ENCODE assay signal across 11 cellular contexts in genomic region chr7:44071726-44072363, GRCh38. TPM values are rescaled to one million over a fixed set of nuclear protein-coding genes. Genes with fewer than 3 reads are reported as not detected.
DNase-seq lines count a peak whose midpoint lies in the region; ATAC-seq and TF ChIP-seq lines count a peak whose summit lies in the region.
"Had no signal": no experiment of that assay in that cellular context is flagged by ENCODE, and none has a peak within 500 bp of the region (broad histone marks: within the 10 kb centered on the region; RNA-seq: fewer than 3 reads in every experiment).

No MANE protein-coding gene starts in this region.

- H3K4me3 Mint-ChIP-seq in CD4-positive, alpha-beta T cell, result no peak overlapping the region
- H3K4me3 Mint-ChIP-seq in neural crest cell, result peak overlapping the region; percentile 73
- no peak overlapping the region for H3K4me3 Mint-ChIP-seq in activated T-helper 17 cell treated with anti-CD3 and anti-CD28 coated beads, Interleukin-2, amount 50 U/mL, for 72 hours
- H3K4me3 Mint-ChIP-seq: activated CD4-positive, alpha-beta memory T cell treated with anti-CD3 and anti-CD28 coated beads, Interleukin-2, amount 10 ng/mL, durations not matched to agents 7 days and 5 days; stimulated activated naive CD8-positive, alpha-beta T cell treated with anti-CD3 and anti-CD28 coated beads, Interleukin-15, Interleukin-2, amounts not matched to agents 100 ng/mL and 50 ng/mL, for 24 hours had no signal

- peaks cover 70% of the 10 kb centered on the region for H3F3A ChIP-seq in PC-9 (ENCODE audit: insufficient read depth, low read depth)

- peak overlapping the region; percentile 69; the same call in 1 of the 2 replicates for H3K4me2 ChIP-seq in PC-9

- no peaks in the 10 kb centered on the region for H3K27me3 ChIP-seq in CD4-positive, alpha-beta T cell (ENCODE audit: control insufficient read depth, insufficient read depth, low read length)
- no peaks in the 10 kb centered on the region for H3K27me3 ChIP-seq in PC-9 (ENCODE audit: insufficient read depth, low read depth)
- H3K27me3 ChIP-seq: SJSA1 had no signal

- no peaks in the 10 kb centered on the region for H3K9me2 ChIP-seq in PC-9 (ENCODE audit: insufficient read depth)

- peaks cover 49% of the 10 kb centered on the region for H3K36me3 Mint-ChIP-seq in CD4-positive, alpha-beta T cell (ENCODE audit: low read depth)
- peaks cover 3% of the 10 kb centered on the region for H3K36me3 Mint-ChIP-seq in neural crest cell (ENCODE audit: low read depth)
- peaks cover 50% of the 10 kb centered on the region for H3K36me3 Mint-ChIP-seq in activated T-helper 17 cell treated with anti-CD3 and anti-CD28 coated beads, Interleukin-2, amount 50 U/mL, for 72 hours (ENCODE audit: low read depth)

- no peak for ATAC-seq in CD4-positive, alpha-beta T cell (ENCODE audit: poor library complexity)
- no peak for ATAC-seq in activated T-helper 17 cell treated with anti-CD3 and anti-CD28 coated beads, Interleukin-2, amount 50 U/mL, for 72 hours (replicated peaks)
- ATAC-seq in GM18517 (IDR thresholded peaks at IDR 0.05; ENCODE audit: unreplicated experiment) (no peak), HG03135 (IDR thresholded peaks at IDR 0.05; ENCODE audit: unreplicated experiment) (no peak), HG03159 (IDR thresholded peaks at IDR 0.05; ENCODE audit: unreplicated experiment) (no peak)

- H2AFZ ChIP-seq in PC-9, result no peak overlapping the region

- no peaks in the 10 kb centered on the region for H3K27me3 Mint-ChIP-seq in CD4-positive, alpha-beta T cell
- H3K27me3 Mint-ChIP-seq in neural crest cell (ENCODE audit: low read depth), result peaks cover 11% of the 10 kb centered on the region
- H3K27me3 Mint-ChIP-seq in activated T-helper 17 cell treated with anti-CD3 and anti-CD28 coated beads, Interleukin-2, amount 50 U/mL, for 72 hours, result no peaks in the 10 kb centered on the region
- H3K27me3 Mint-ChIP-seq: activated CD4-positive, alpha-beta memory T cell treated with anti-CD3 and anti-CD28 coated beads, Interleukin-2, amount 10 ng/mL, durations not matched to agents 7 days and 5 days; stimulated activated naive CD8-positive, alpha-beta T cell treated with anti-CD3 and anti-CD28 coated beads, Interleukin-15, Interleukin-2, amounts not matched to agents 100 ng/mL and 50 ng/mL, for 24 hours had no signal

- no peaks in the 10 kb centered on the region for H3K9me3 Mint-ChIP-seq in CD4-positive, alpha-beta T cell
- H3K9me3 Mint-ChIP-seq in neural crest cell, result no peaks in the 10 kb centered on the region
- H3K9me3 Mint-ChIP-seq in activated T-helper 17 cell treated with anti-CD3 and anti-CD28 coated beads, Interleukin-2, amount 50 U/mL, for 72 hours, result no peaks in the 10 kb centered on the region
- H3K9me3 Mint-ChIP-seq: activated CD4-positive, alpha-beta memory T cell treated with anti-CD3 and anti-CD28 coated beads, Interleukin-2, amount 10 ng/mL, durations not matched to agents 7 days and 5 days; stimulated activated naive CD8-positive, alpha-beta T cell treated with anti-CD3 and anti-CD28 coated beads, Interleukin-15, Interleukin-2, amounts not matched to agents 100 ng/mL and 50 ng/mL, for 24 hours had no signal

- peaks cover 17% of the 10 kb centered on the region for H3K4me1 Mint-ChIP-seq in CD4-positive, alpha-beta T cell (ENCODE audit: low read depth)
- peaks cover 6% of the 10 kb centered on the region for H3K4me1 Mint-ChIP-seq in neural crest cell
- H3K4me1 Mint-ChIP-seq in activated T-helper 17 cell treated with anti-CD3 and anti-CD28 coated beads, Interleukin-2, amount 50 U/mL, for 72 hours, result peaks cover 18% of the 10 kb centered on the region

- DNase-seq in CD4-positive, alpha-beta T cell, result no peak
- DNase-seq in PC-9 (no peak), epithelial cell of prostate (ENCODE audit: low read depth, low spot score) (no peak), neural crest cell (ENCODE audit: low read depth, low spot score) (no peak)

- CTCF ChIA-PET in CD4-positive, alpha-beta T cell (lab: Charles Lee), result interaction anchor here (0.7 kb wide), 1 partner anchor 27 kb away, joined by 4 read pairs; the partner anchor contains the start of gene DBNL
- CTCF ChIA-PET in PC-9 (lab: Charles Lee), result interaction anchor here (0.7 to 1.3 kb wide), 2 partner anchors 106 to 406 kb away, joined by 3 to 6 read pairs; no protein-coding TSS in a partner anchor

- TF ChIP-seq CTCF in CD4-positive, alpha-beta T cell (IDR thresholded peaks at IDR 0.05), result no peak
- TF ChIP-seq CTCF in PC-9 (conservative IDR thresholded peaks at IDR 0.05), result no peak
- TF ChIP-seq CTCF in neural crest cell (conservative IDR thresholded peaks at IDR 0.05), result no peak

- peaks cover 47% of the 10 kb centered on the region for H3K4me1 ChIP-seq in PC-9 (replicated peaks; ENCODE audit: insufficient read depth)

- peaks cover 17% of the 10 kb centered on the region; the same call in 1 of the 2 replicates for H3K36me3 ChIP-seq in PC-9 (ENCODE audit: low read depth)

- H3K9me3 ChIP-seq in CD4-positive, alpha-beta T cell (ENCODE audit: control insufficient read depth, low read length), result no peaks in the 10 kb centered on the region
- H3K9me3 ChIP-seq in PC-9 (ENCODE audit: insufficient read depth, low read depth), result no peaks in the 10 kb centered on the region
- H3K9me3 ChIP-seq: SJSA1 had no signal

- BruUV-seq in PC-9 (replicated peaks; lab: Mats Ljungman, UMichigan), result no TSS peak

- no peaks in the 10 kb centered on the region for H3K79me2 ChIP-seq in PC-9 (ENCODE audit: low read depth)

- intact Hi-C loops in CD4-positive, alpha-beta T cell (cut with DNase I, micrococcal nuclease), result no loop called here
- intact Hi-C loops in PC-9 (cut with micrococcal nuclease; ENCODE audit: unreplicated experiment), result loop anchor here (1.0 kb wide), 4 partner anchors 124 to 405 kb away; partner anchors contain the start of gene YKT6

- no peak overlapping the region for H3K4me3 ChIP-seq in PC-9
- H3K4me3 ChIP-seq: SJSA1 had no signal

- no peak overlapping the region for H3K27ac ChIP-seq in CD4-positive, alpha-beta T cell (ENCODE audit: low read depth, low read length)
- H3K27ac ChIP-seq in PC-9 (no peak overlapping the region), epithelial cell of prostate (peak overlapping the region; percentile 70)
- H3K27ac ChIP-seq: SJSA1 had no signal

- H3K27ac Mint-ChIP-seq in CD4-positive, alpha-beta T cell, result peak overlapping the region; percentile 68
- H3K27ac Mint-ChIP-seq in neural crest cell (ENCODE audit: unreplicated experiment), result peak overlapping the region; percentile 35
- H3K27ac Mint-ChIP-seq in activated T-helper 17 cell treated with anti-CD3 and anti-CD28 coated beads, Interleukin-2, amount 50 U/mL, for 72 hours, result no peak overlapping the region
- H3K27ac Mint-ChIP-seq: activated CD4-positive, alpha-beta memory T cell treated with anti-CD3 and anti-CD28 coated beads, Interleukin-2, amount 10 ng/mL, durations not matched to agents 7 days and 5 days; stimulated activated naive CD8-positive, alpha-beta T cell treated with anti-CD3 and anti-CD28 coated beads, Interleukin-15, Interleukin-2, amounts not matched to agents 100 ng/mL and 50 ng/mL, for 24 hours had no signal

- H4K20me1 ChIP-seq in PC-9 (ENCODE audit: insufficient read depth), result peaks cover 6% of the 10 kb centered on the region; the same call in 1 of the 2 replicates

- POLR2A ChIA-PET in CD4-positive, alpha-beta T cell (lab: Charles Lee), result interaction anchor here (1.0 to 2.2 kb wide), 3 partner anchors 8 to 27 kb away, joined by 3 to 10 read pairs (median 4); partner anchors contain the start of gene DBNL
- POLR2A ChIA-PET in PC-9 (lab: Charles Lee; ENCODE audit: unreplicated experiment), result interaction anchor here (0.6 to 0.8 kb wide), 4 partner anchors 8 to 928 kb away, joined by 3 to 7 read pairs (median 4); no protein-coding TSS in a partner anchor

RNA-seq across cellular contexts. Expression of gene PGAM2, which starts 6.5 kb away (rescaled TPM):
- total RNA-seq in CD4-positive, alpha-beta T cell, result 1 to 10 TPM; 1.3 to 1.8 TPM
- 4.2 and 9.7 TPM in 2 replicates for total RNA-seq in PC-9 (2021)
- total RNA-seq in neural crest cell, result 1.8 and 2.4 TPM in 2 replicates
- total RNA-seq in activated T-helper 17 cell treated with anti-CD3 and anti-CD28 coated beads, Interleukin-2, amount 50 U/mL, for 72 hours, result 1 to 10 TPM in 1 of 2 donors, not detected in 1; 2.4 TPM

RNA-seq across cellular contexts. Expression of gene POLM, which starts 10.5 kb away (rescaled TPM):
- 10 to 100 TPM; 33.6 to 35.6 TPM for total RNA-seq in CD4-positive, alpha-beta T cell
- total RNA-seq in PC-9 (2021) (58.8 and 59.1 TPM in 2 replicates), neural crest cell (21.5 and 26.0 TPM in 2 replicates)
- total RNA-seq in activated T-helper 17 cell treated with anti-CD3 and anti-CD28 coated beads, Interleukin-2, amount 50 U/mL, for 72 hours, result 10 to 100 TPM; 27.8 to 33.9 TPM

RNA-seq across cellular contexts. Expression of gene DBNL, which starts 27.3 kb away (rescaled TPM):
- total RNA-seq in CD4-positive, alpha-beta T cell, result 10 to 100 TPM; 88.5 to 90.6 TPM
- 65.6 and 70.7 TPM in 2 replicates for total RNA-seq in PC-9 (2021)
- 74.1 and 74.6 TPM in 2 replicates for total RNA-seq in neural crest cell
- total RNA-seq in activated T-helper 17 cell treated with anti-CD3 and anti-CD28 coated beads, Interleukin-2, amount 50 U/mL, for 72 hours, result 100 to 1,000 TPM in 1 of 2 donors, 10 to 100 TPM in 1; 93.8 to 137 TPM

RNA-seq across cellular contexts. Expression of gene AEBP1, which starts 32.3 kb away (rescaled TPM):
- 10 to 100 TPM; 20.3 to 21.3 TPM for total RNA-seq in CD4-positive, alpha-beta T cell
- total RNA-seq in PC-9 (2021) (0.33 and 0.98 TPM in 2 replicates), neural crest cell (70.5 and 72.6 TPM in 2 replicates)
- total RNA-seq in activated T-helper 17 cell treated with anti-CD3 and anti-CD28 coated beads, Interleukin-2, amount 50 U/mL, for 72 hours, result 1 to 10 TPM; 1.2 to 5.3 TPM
- total RNA-seq: SJSA1 had no signal

RNA-seq across cellular contexts. Expression of gene POLD2, which starts 51.5 kb away (rescaled TPM):
- total RNA-seq in CD4-positive, alpha-beta T cell, result 10 to 100 TPM; 45.2 to 48.3 TPM
- total RNA-seq in PC-9 (2021) (217 and 249 TPM in 2 replicates), neural crest cell (159 and 167 TPM in 2 replicates)
- total RNA-seq in activated T-helper 17 cell treated with anti-CD3 and anti-CD28 coated beads, Interleukin-2, amount 50 U/mL, for 72 hours, result 100 to 1,000 TPM; 114 to 181 TPM
